In genomic region chr14:61269321-61270083, GRCh38 we compare ENCODE assay signal across 8 cellular contexts. TPM values are rescaled to one million over a fixed set of nuclear protein-coding genes. Genes with fewer than 3 reads are reported as not detected.
DNase-seq lines count a peak whose midpoint lies in the region; ATAC-seq and TF ChIP-seq lines count a peak whose summit lies in the region.

No MANE protein-coding gene starts in this region.

- H3K36me3 ChIP-seq in esophagus muscularis mucosa, result no peaks in the 10 kb centered on the region

- no peaks in the 10 kb centered on the region for H3K9me3 Mint-ChIP-seq in natural killer cell
- no peaks in the 10 kb centered on the region for H3K9me3 Mint-ChIP-seq in stimulated activated naive B cell treated with anti-CD40 and anti-IgM and Interleukin-4, amounts not matched to agents 10 μg/mL and 1 μg/mL and 100 μg/mL, for 72 hours

- no peaks in the 10 kb centered on the region for H3K36me3 Mint-ChIP-seq in natural killer cell
- H3K36me3 Mint-ChIP-seq in stimulated activated naive B cell treated with anti-CD40 and anti-IgM and Interleukin-4, amounts not matched to agents 10 μg/mL and 1 μg/mL and 100 μg/mL, for 72 hours, result no peaks in the 10 kb centered on the region

- peaks cover 7 to 9% of the 10 kb centered on the region in 2 donors for H3K4me1 Mint-ChIP-seq in natural killer cell
- H3K4me1 Mint-ChIP-seq in stimulated activated naive B cell treated with anti-CD40 and anti-IgM and Interleukin-4, amounts not matched to agents 10 μg/mL and 1 μg/mL and 100 μg/mL, for 72 hours, result peaks cover 2 to 7% of the 10 kb centered on the region in 2 donors

- peak overlapping the region; percentile 32 for H3K4me3 Mint-ChIP-seq in natural killer cell
- peak overlapping the region; percentile 39 to 73 for H3K4me3 Mint-ChIP-seq in stimulated activated naive B cell treated with anti-CD40 and anti-IgM and Interleukin-4, amounts not matched to agents 10 μg/mL and 1 μg/mL and 100 μg/mL, for 72 hours

- no peak overlapping the region for H3K27ac ChIP-seq in esophagus muscularis mucosa (replicated peaks in 1 of 4)

- no peak for TF ChIP-seq EP300 in esophagus muscularis mucosa (IDR thresholded peaks at IDR 0.05)

- DNase-seq in DMS153 (lab: John Stamatoyannopoulos, UW), result peak; percentile 60
- peak; percentile 85 for DNase-seq in KBM-7
- DNase-seq in OCI-M2 (lab: John Stamatoyannopoulos, UW; ENCODE audit: unreplicated experiment), result peak; percentile 56
- peak; percentile 76 for DNase-seq in activated T-cell treated with anti-CD3 and anti-CD28 coated beads, Interleukin-2, amount 50 U/mL, for 1 hour
- DNase-seq in esophagus muscularis mucosa (ENCODE audit: extremely low spot score), result no peak
- DNase-seq in natural killer cell, result peak; percentile 62
- DNase-seq in stimulated activated naive B cell treated with anti-CD40 and anti-IgM and Interleukin-4, amounts not matched to agents 10 μg/mL and 1 μg/mL and 100 μg/mL, for 72 hours, result peak; percentile 51

- ATAC-seq in GM21619 (IDR thresholded peaks at IDR 0.05; ENCODE audit: unreplicated experiment), result peak; percentile 95
- peak; percentile 89 to 98 (median 98) for ATAC-seq in natural killer cell
- peak; percentile 79 to 87 for ATAC-seq in stimulated activated naive B cell treated with anti-CD40 and anti-IgM and Interleukin-4, amounts not matched to agents 10 μg/mL and 1 μg/mL and 100 μg/mL, for 72 hours (replicated peaks)

- intact Hi-C loops in esophagus muscularis mucosa (cut with DNase I) (no loop called here), natural killer cell (cut with micrococcal nuclease) (loop anchor here (1.0 to 5.0 kb wide), 3 partner anchors 17 to 858 kb away; no protein-coding TSS in a partner anchor)

- H3K27me3 Mint-ChIP-seq in natural killer cell (ENCODE audit: low read depth in 2 of 2), result peaks cover 42 to 62% of the 10 kb centered on the region in 2 donors
- peaks cover 32 to 55% of the 10 kb centered on the region in 2 donors for H3K27me3 Mint-ChIP-seq in stimulated activated naive B cell treated with anti-CD40 and anti-IgM and Interleukin-4, amounts not matched to agents 10 μg/mL and 1 μg/mL and 100 μg/mL, for 72 hours

- no peak for TF ChIP-seq POLR2A in esophagus muscularis mucosa (IDR thresholded peaks at IDR 0.05; ENCODE audit: low read depth)

- peaks cover 0 to 35% (median 0%) of the 10 kb centered on the region in 4 donors for H3K27me3 ChIP-seq in esophagus muscularis mucosa

- H3K4me3 ChIP-seq in esophagus muscularis mucosa, result peak overlapping the region; percentile 37 to 55 (median 40)

- no peaks in the 10 kb centered on the region for H3K9me3 ChIP-seq in esophagus muscularis mucosa

- no peak overlapping the region for H3K27ac Mint-ChIP-seq in natural killer cell
- H3K27ac Mint-ChIP-seq in stimulated activated naive B cell treated with anti-CD40 and anti-IgM and Interleukin-4, amounts not matched to agents 10 μg/mL and 1 μg/mL and 100 μg/mL, for 72 hours, result no peak overlapping the region

- 9% methylated on average over 19 of the region's 21 CpGs for WGBS in esophagus muscularis mucosa

- TF ChIP-seq CTCF in esophagus muscularis mucosa (IDR thresholded peaks at IDR 0.05) (peak; percentile 75 to 82 (median 78)), natural killer cell (IDR thresholded peaks at IDR 0.05) (peak; percentile 74)

- peaks cover 0 to 6% (median 4%) of the 10 kb centered on the region in 4 donors for H3K4me1 ChIP-seq in esophagus muscularis mucosa

- in situ Hi-C loops in KBM-7 (cut with MboI; ENCODE audit: low pct_unique_long_range_greater_than_20kb, low sequenced_read_pairs), result no loop called here

RNA-seq across cellular contexts. Expression of gene TMEM30B, which starts 11.6 kb away (rescaled TPM):
- total RNA-seq in esophagus muscularis mucosa (1 to 10 TPM in 3 of 4 donors, under 1 TPM in 1; 0.83 to 4.4 (median 3.0) TPM), natural killer cell (1 to 10 TPM; 1.0 to 1.4 (median 1.3) TPM)

RNA-seq across cellular contexts. Expression of gene PRKCH, which starts 51.9 kb away (rescaled TPM):
- total RNA-seq in esophagus muscularis mucosa, result 10 to 100 TPM; 13.3 to 67.6 (median 32.2) TPM
- 100 to 1,000 TPM; 610 to 756 (median 618) TPM for total RNA-seq in natural killer cell

Comparison
In these comparisons a context has a peak if more than half of its experiments do, and no peak if none do; other contexts are left out.
1. RNA of gene PRKCH, which starts 51.9 kb away (total RNA-seq): 610 to 756 TPM in natural killer cell; 13.3 to 67.6 TPM in esophagus muscularis mucosa; every median in the first group is over 4 times any median in the second.
2. Peak in every context shown above with its lines, with median percentiles within 50 percentile points of each other: ATAC-seq.